Comparison of ENCODE assay signal across 8 cellular contexts in the genomic region with DNA sequence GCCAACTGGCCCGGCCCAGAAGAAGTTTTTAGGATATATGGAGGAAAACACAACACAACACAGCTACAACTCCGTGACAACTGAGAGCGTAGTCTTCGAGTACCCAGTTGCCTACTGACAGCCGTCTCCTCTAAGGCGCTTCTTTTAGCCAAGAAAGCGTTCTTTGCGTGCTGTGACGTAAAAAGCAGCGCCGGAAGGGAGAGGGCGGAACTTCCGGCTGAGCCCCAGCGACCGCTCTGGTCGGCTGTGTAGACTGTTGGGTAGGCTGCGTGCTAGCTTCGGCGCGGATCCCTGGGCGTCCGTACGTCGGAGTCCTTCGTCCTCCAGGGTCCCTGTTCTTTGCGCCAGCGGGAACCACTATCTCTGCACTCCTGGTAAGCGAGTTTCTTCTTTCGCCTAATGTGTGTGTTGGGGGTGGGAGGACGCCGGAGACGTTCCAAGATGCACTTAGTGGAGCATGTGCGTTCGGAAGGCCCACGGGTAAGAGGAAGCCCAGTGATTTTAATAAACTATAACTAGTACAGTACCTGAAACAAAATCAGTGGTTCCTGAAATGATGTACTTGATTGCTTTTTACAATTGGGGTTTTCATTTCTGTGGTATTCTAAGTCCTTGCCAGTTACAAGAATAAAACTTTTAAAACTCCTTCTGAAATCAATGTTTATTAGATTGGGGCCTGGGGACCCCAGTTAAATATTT. TPM values are rescaled to one million over a fixed set of nuclear protein-coding genes. Genes with fewer than 3 reads are reported as not detected.
DNase-seq lines count a peak whose midpoint lies in the region; ATAC-seq, FAIRE-seq and TF ChIP-seq lines count a peak whose summit lies in the region.

Gene TRMT10C (plus strand): TSS at position 239 of the 699 bp plus-strand sequence. CDS start 2,914 bp downstream, outside the sequence.

- H3K4me3 ChIP-seq in HUES6 (ENCODE audit: low read depth, low read length): peak within 1 kb of the TSS; percentile 91
- H3K4me3 ChIP-seq in OCI-LY3 (ENCODE audit: low read length): peak within 1 kb of the TSS; percentile 96
- H3K4me3 ChIP-seq in endothelial cell of umbilical vein (replicated peaks in 1 of 3; ENCODE audit: insufficient read depth in 1 of 3, low read depth in 1 of 3, low read length in 3 of 3): peak within 1 kb of the TSS; percentile 97 to 98 (median 98)

- H3K4me3 Mint-ChIP-seq in Calu3 (ENCODE audit: low read depth, unreplicated experiment): peak within 1 kb of the TSS; percentile 74

- TF ChIP-seq CTCF in Calu3 (IDR thresholded peaks at IDR 0.05; ENCODE audit: unreplicated experiment): no peak
- TF ChIP-seq CTCF in OCI-LY3 (IDR thresholded peaks at IDR 0.05; ENCODE audit: low read depth, low read length): no peak
- TF ChIP-seq CTCF in endothelial cell of umbilical vein (IDR thresholded peaks at IDR 0.05; ENCODE audit: extremely low read depth in 1 of 2, insufficient read depth in 1 of 2, low read depth in 1 of 2, low read length in 2 of 2): no peak

- H3K27ac Mint-ChIP-seq in Calu3 (ENCODE audit: unreplicated experiment): peak within 1 kb of the TSS; percentile 71

- FAIRE-seq in endothelial cell of umbilical vein (lab: Jason Lieb, UNC): peak; percentile 90

- peaks cover 32% of the 10 kb centered on the region for H4K20me1 ChIP-seq in OCI-LY3 (ENCODE audit: insufficient read depth, low read length)
- peaks cover 4% of the 10 kb centered on the region for H4K20me1 ChIP-seq in endothelial cell of umbilical vein (replicated peaks; ENCODE audit: control insufficient read depth, extremely low read depth, insufficient read depth, low read length)

- H3K9me3 Mint-ChIP-seq in Calu3 (ENCODE audit: low read depth, unreplicated experiment): no peaks in the 10 kb centered on the region

- CTCF ChIA-PET in Calu3 (lab: Charles Lee): no interaction called here
- CTCF ChIA-PET in endothelial cell of umbilical vein (lab: Charles Lee): interaction anchor here (0.5 to 2.3 kb wide), 4 partner anchors 12 to 667 kb away, joined by 3 to 20 read pairs (median 3); partner anchors contain the start of gene PCNP

- H3K9me3 ChIP-seq in HUES6 (ENCODE audit: control insufficient read depth, insufficient read depth, low read depth, low read length) (no peaks in the 10 kb centered on the region), OCI-LY3 (ENCODE audit: insufficient read depth, low read length) (no peaks in the 10 kb centered on the region), endothelial cell of umbilical vein (replicated peaks; ENCODE audit: control insufficient read depth, insufficient read depth, low read length) (no peaks in the 10 kb centered on the region)

- peaks cover 20% of the 10 kb centered on the region for H3K4me1 Mint-ChIP-seq in Calu3 (ENCODE audit: low read depth, unreplicated experiment)

- H3K36me3 ChIP-seq in HUES6 (ENCODE audit: control insufficient read depth, insufficient read depth, low read length) (peaks cover 35% of the 10 kb centered on the region), OCI-LY3 (replicated peaks; ENCODE audit: low read depth, low read length) (peaks cover 36% of the 10 kb centered on the region), endothelial cell of umbilical vein (ENCODE audit: control insufficient read depth in 2 of 2, extremely low read depth in 1 of 2, insufficient read depth in 2 of 2, low read length in 2 of 2) (peaks cover 2 to 13% of the 10 kb centered on the region in 2 experiments)

- H2AFZ ChIP-seq in OCI-LY3 (ENCODE audit: low read depth, low read length): peak within 1 kb of the TSS; percentile 77; the same call in 1 of the 2 replicates
- peak within 1 kb of the TSS; percentile 87 for H2AFZ ChIP-seq in endothelial cell of umbilical vein (ENCODE audit: low read depth, low read length)

- H3K79me2 ChIP-seq in OCI-LY3 (ENCODE audit: low read length) (peaks cover 54% of the 10 kb centered on the region), endothelial cell of umbilical vein (ENCODE audit: control insufficient read depth, insufficient read depth, low read length) (peaks cover 48% of the 10 kb centered on the region)

- dilution Hi-C loops in endothelial cell of umbilical vein (cut with MboI; ENCODE audit: extremely low pct_ligation_motif_present, low sequenced_read_pairs): no loop called here

- H3K4me1 ChIP-seq in HUES6 (ENCODE audit: control insufficient read depth, insufficient read depth, low read length): no peaks in the 10 kb centered on the region; the same call in 1 of the 2 replicates
- peaks cover 26% of the 10 kb centered on the region for H3K4me1 ChIP-seq in OCI-LY3 (ENCODE audit: low read length)
- peaks cover 10% of the 10 kb centered on the region for H3K4me1 ChIP-seq in endothelial cell of umbilical vein (ENCODE audit: control insufficient read depth, extremely low read depth, insufficient read depth, low read length)

- intact Hi-C loops in Calu3 (cut with micrococcal nuclease; ENCODE audit: unreplicated experiment): no loop called here
- intact Hi-C loops in endothelial cell of umbilical vein (cut with micrococcal nuclease): loop anchor here (1.0 to 10.0 kb wide), 4 partner anchors 12 to 667 kb away; partner anchors contain the start of gene SENP7

- H3K36me3 Mint-ChIP-seq in Calu3 (ENCODE audit: insufficient read depth, unreplicated experiment): peaks cover 46% of the 10 kb centered on the region

- H3K4me2 ChIP-seq in OCI-LY3 (ENCODE audit: low read length) (peak within 1 kb of the TSS; percentile 92), endothelial cell of umbilical vein (ENCODE audit: insufficient read depth, low read length) (peak within 1 kb of the TSS; percentile 91)

- no peaks in the 10 kb centered on the region for H3K27me3 Mint-ChIP-seq in Calu3 (ENCODE audit: unreplicated experiment)

- peak; percentile 99 for ATAC-seq in GM21423 (IDR thresholded peaks at IDR 0.05; ENCODE audit: unreplicated experiment)

- H3K27me3 ChIP-seq in HUES6 (ENCODE audit: control insufficient read depth, insufficient read depth, low read length) (peaks cover 2% of the 10 kb centered on the region; the same call in 1 of the 2 replicates), OCI-LY3 (ENCODE audit: low read depth, low read length) (no peaks in the 10 kb centered on the region), endothelial cell of umbilical vein (ENCODE audit: control insufficient read depth in 2 of 2, insufficient read depth in 2 of 2, low read length in 2 of 2) (peaks cover 0 to 10% of the 10 kb centered on the region in 2 experiments)

- peak within 1 kb of the TSS; percentile 94 for H3K9ac ChIP-seq in HUES6 (ENCODE audit: low read length)
- peak within 1 kb of the TSS; percentile 88 for H3K9ac ChIP-seq in OCI-LY3 (ENCODE audit: low read length)
- peak within 1 kb of the TSS; percentile 96 for H3K9ac ChIP-seq in endothelial cell of umbilical vein (replicated peaks; ENCODE audit: extremely low read depth, insufficient read depth, low read length)

- no peaks in the 10 kb centered on the region for H3K9me1 ChIP-seq in endothelial cell of umbilical vein (replicated peaks; ENCODE audit: control insufficient read depth, extremely low read depth, insufficient read depth, low read length)

- POLR2A ChIA-PET in endothelial cell of umbilical vein (lab: Charles Lee): interaction anchor here (0.6 to 1.0 kb wide), 4 partner anchors 41 to 145 kb away, joined by 3 to 4 read pairs (median 4); no protein-coding TSS in a partner anchor

- peak; percentile 88 for DNase-seq in Calu3
- DNase-seq in activated CD8-positive, alpha-beta memory T cell treated with anti-CD3 and anti-CD28 coated beads, Interleukin-2, amount 50 U/mL, for 48 hours: peak; percentile 93
- DNase-seq in endothelial cell of umbilical vein (ENCODE audit: low read depth, low spot score): peak; percentile 95
- peak; percentile 94 for DNase-seq in midbrain (lab: John Stamatoyannopoulos, UW)
- DNase-seq in stimulated activated CD8-positive, alpha-beta memory T cell treated with anti-CD3 and anti-CD28 coated beads, Interleukin-2, amount 100 ng/mL, for 1 hour (ENCODE audit: low read depth in 2 of 2): peak; percentile 83 to 86

- TSS peak; percentile 72 for BruUV-seq in Calu3 (replicated peaks; lab: Mats Ljungman, UMichigan)
- TSS peak; percentile 62 for BruUV-seq in endothelial cell of umbilical vein (replicated peaks; lab: Mats Ljungman, UMichigan)

- H3K27ac ChIP-seq in HUES6 (ENCODE audit: low read depth, low read length) (peak within 1 kb of the TSS; percentile 80), OCI-LY3 (ENCODE audit: low read length) (peak within 1 kb of the TSS; percentile 70), endothelial cell of umbilical vein (ENCODE audit: insufficient read depth, low read depth, low read length) (peak within 1 kb of the TSS; percentile 89)

- TF ChIP-seq POLR2A in endothelial cell of umbilical vein (IDR thresholded peaks at IDR 0.05; ENCODE audit: low read depth, low read length): peak; percentile 94

TF ChIP-seq in endothelial cell of umbilical vein, 7 proteins besides CTCF, POLR2A, EP300 and RAD21:
- TF ChIP-seq FOS (IDR thresholded peaks at IDR 0.05; ENCODE audit: borderline replicate concordance, insufficient read depth, low read length): no peak
- peak; percentile 7 for TF ChIP-seq MAX (IDR thresholded peaks at IDR 0.05; ENCODE audit: insufficient read depth, insufficient read length)
- TF ChIP-seq POLR2AphosphoS5 (IDR thresholded peaks at IDR 0.05; ENCODE audit: insufficient read depth, low read depth, low read length): peak; percentile 91
- no peak for TF ChIP-seq GATA2 (IDR thresholded peaks at IDR 0.05; ENCODE audit: insufficient read depth, insufficient read length, low read depth, low read length)
- no peak for TF ChIP-seq MYC (IDR thresholded peaks at IDR 0.05; ENCODE audit: low read depth, low read length)

RNA-seq across cellular contexts. Expression of gene TRMT10C, which starts in this region (rescaled TPM):
- total RNA-seq in Calu3 (2022): 29.7 and 30.7 TPM in 2 replicates
- 28.0 and 29.6 TPM in 2 replicates for total RNA-seq in endothelial cell of umbilical vein
- 13.8 and 16.6 TPM in 2 replicates for polyA plus RNA-seq in endothelial cell of umbilical vein
- polyA plus RNA-seq in endothelial cell of umbilical vein (2011; cell fraction: cytosol; rRNA removed): 21.4 and 21.5 TPM in 2 replicates
- polyA plus RNA-seq in endothelial cell of umbilical vein (2011; cell fraction: nucleus; rRNA removed): 12.0 and 12.7 TPM in 2 replicates
- polyA plus RNA-seq in endothelial cell of umbilical vein (2012): 19.4 and 36.5 TPM in 2 replicates
- 11.3 and 12.0 TPM in 2 replicates for polyA minus RNA-seq in endothelial cell of umbilical vein
- 15.8 TPM for polyA minus RNA-seq in endothelial cell of umbilical vein (2011; cell fraction: cytosol; rRNA and poly(A)+ RNA removed)
- 10.0 and 14.1 TPM in 2 replicates for polyA minus RNA-seq in endothelial cell of umbilical vein (2011; cell fraction: nucleus; rRNA and poly(A)+ RNA removed)

Comparison
In these comparisons a context has a peak if more than half of its experiments do, and no peak if none do; other contexts are left out.
1. Peak in every context shown above with its lines: DNase-seq, ATAC-seq, H3K4me3 ChIP-seq and H3K27ac ChIP-seq.